18 cellular contexts compared by ENCODE assay signal in the genomic region with DNA sequence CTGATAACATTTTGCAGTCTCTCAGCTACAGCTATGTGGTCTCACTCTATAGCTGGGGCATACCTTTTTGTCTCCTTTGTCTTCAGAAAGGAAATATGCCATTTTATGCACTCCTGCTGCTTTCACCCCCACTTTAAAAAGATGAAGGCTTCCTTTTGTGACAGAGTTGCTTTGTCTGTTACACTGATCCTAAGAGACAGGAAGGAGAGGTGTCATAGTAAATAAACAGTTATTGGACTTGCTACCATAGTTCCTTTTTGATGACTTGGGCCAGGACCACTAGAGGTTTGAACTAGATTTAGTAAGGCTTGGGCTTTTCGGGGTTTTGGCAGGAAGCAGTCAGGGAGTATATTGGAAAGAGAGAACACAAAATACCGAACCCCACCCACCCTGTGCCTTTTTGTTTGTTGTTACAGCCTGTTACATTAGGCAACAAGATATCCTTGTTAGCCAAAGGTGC. TPM values are rescaled to one million over a fixed set of nuclear protein-coding genes. Genes with fewer than 3 reads are reported as not detected.
DNase-seq lines count a peak whose midpoint lies in the region; ATAC-seq lines count a peak whose summit lies in the region.
"Had no signal": no experiment of that assay in that cellular context is flagged by ENCODE, and none has a peak within 500 bp of the region (broad histone marks: within the 10 kb centered on the region; RNA-seq: fewer than 3 reads in every experiment).

No MANE protein-coding gene starts in this region.

- H3K9me2 ChIP-seq in GM23248 (ENCODE audit: insufficient read depth), result no peaks in the 10 kb centered on the region

- H3F3A ChIP-seq in GM23248 (ENCODE audit: insufficient read depth), result peaks cover 20% of the 10 kb centered on the region

- H2AFZ ChIP-seq in GM23248, result peak overlapping the region; percentile 38; the same call in 1 of the 2 replicates

- peaks cover 43% of the 10 kb centered on the region for H3K4me1 Mint-ChIP-seq in activated naive CD8-positive, alpha-beta T cell (ENCODE audit: low read depth)
- H3K4me1 Mint-ChIP-seq in naive thymus-derived CD8-positive, alpha-beta T cell, result peaks cover 22 to 50% (median 48%) of the 10 kb centered on the region in 4 donors

- ATAC-seq in naive thymus-derived CD8-positive, alpha-beta T cell, result no peak
- ATAC-seq in HG02973 (IDR thresholded peaks at IDR 0.05; ENCODE audit: unreplicated experiment), result no peak
- no peak for ATAC-seq in HG03095 (IDR thresholded peaks at IDR 0.05; ENCODE audit: unreplicated experiment)
- ATAC-seq: esophagus mucosa had no signal

- H3K4me3 Mint-ChIP-seq in activated naive CD8-positive, alpha-beta T cell, result peak overlapping the region; percentile 88
- peak overlapping the region; percentile 51 to 95 (median 88) for H3K4me3 Mint-ChIP-seq in naive thymus-derived CD8-positive, alpha-beta T cell

- H4K20me1 ChIP-seq in BLaER1 treated with 17β-estradiol and CSF1 and Interleukin-3, amounts not matched to agents 10 nM and 100 nM, result peaks cover 0 to 28% (median 6%) of the 10 kb centered on the region in 11 experiments; a peak in 11 of 22 replicates
- H4K20me1 ChIP-seq in GM23248 (ENCODE audit: insufficient read depth), result no peaks in the 10 kb centered on the region

- no peaks in the 10 kb centered on the region for H3K36me3 Mint-ChIP-seq in activated naive CD8-positive, alpha-beta T cell
- no peaks in the 10 kb centered on the region for H3K36me3 Mint-ChIP-seq in naive thymus-derived CD8-positive, alpha-beta T cell

- H3K4me3 ChIP-seq in BLaER1 treated with 17β-estradiol and CSF1 and Interleukin-3, amounts not matched to agents 10 nM and 100 nM, result peak overlapping the region in 6 of 10 experiments; percentile 91 to 97 (median 94); a peak in 11 of 20 replicates
- no peak overlapping the region for H3K4me3 ChIP-seq in GM23248
- H3K4me3 ChIP-seq: lung had no signal

- peaks cover 1 to 23% (median 20%) of the 10 kb centered on the region in 11 experiments; a peak in 18 of 22 replicates for H3K36me3 ChIP-seq in BLaER1 treated with 17β-estradiol and CSF1 and Interleukin-3, amounts not matched to agents 10 nM and 100 nM
- no peaks in the 10 kb centered on the region for H3K36me3 ChIP-seq in GM23248 (ENCODE audit: low read depth)
- H3K36me3 ChIP-seq: BE2C had no signal

- H3K27ac ChIP-seq in BLaER1 treated with 17β-estradiol and CSF1 and Interleukin-3, amounts not matched to agents 10 nM and 100 nM, result peak overlapping the region in 9 of 11 experiments; percentile 87 to 100 (median 99); a peak in 19 of 22 replicates
- H3K27ac ChIP-seq in GM23248, result no peak overlapping the region

- peaks cover 28 to 62% (median 57%) of the 10 kb centered on the region in 10 experiments for H3K4me1 ChIP-seq in BLaER1 treated with 17β-estradiol and CSF1 and Interleukin-3, amounts not matched to agents 10 nM and 100 nM
- H3K4me1 ChIP-seq in GM23248 (ENCODE audit: insufficient read depth), result peaks cover 15% of the 10 kb centered on the region

- H3K9ac ChIP-seq in BLaER1 treated with 17β-estradiol and CSF1 and Interleukin-3, amounts not matched to agents 10 nM and 100 nM, result peak overlapping the region in 8 of 11 experiments; percentile 37 to 100 (median 99); a peak in 13 of 22 replicates
- no peak overlapping the region for H3K9ac ChIP-seq in GM23248

- H3K27ac Mint-ChIP-seq in activated naive CD8-positive, alpha-beta T cell, result peak overlapping the region; percentile 89
- peak overlapping the region; percentile 92 to 99 (median 96) for H3K27ac Mint-ChIP-seq in naive thymus-derived CD8-positive, alpha-beta T cell

- POLR2A ChIA-PET in naive thymus-derived CD8-positive, alpha-beta T cell (lab: Charles Lee), result interaction anchor here (1.0 to 4.8 kb wide), 5 partner anchors 10 to 49 kb away, joined by 3 to 40 read pairs (median 7); no protein-coding TSS in a partner anchor

- H3K27me3 Mint-ChIP-seq in activated naive CD8-positive, alpha-beta T cell, result no peaks in the 10 kb centered on the region
- no peaks in the 10 kb centered on the region for H3K27me3 Mint-ChIP-seq in naive thymus-derived CD8-positive, alpha-beta T cell

- in situ Hi-C loops in GM23248 (cut with MboI), result no loop called here

- WGBS in GM23248 (ENCODE audit: low coverage in 1 of 2, low lambda C conversion rate in 2 of 2, missing lambda C conversion rate in 2 of 2), 2 experiments, result 94 to 96% methylated on average over 2 of the region's 2 CpGs

- H3K4me2 ChIP-seq in BLaER1 treated with 17β-estradiol and CSF1 and Interleukin-3, amounts not matched to agents 10 nM and 100 nM, result peak overlapping the region in 10 of 11 experiments; percentile 75 to 94 (median 89); a peak in 19 of 22 replicates
- no peak overlapping the region for H3K4me2 ChIP-seq in GM23248 (ENCODE audit: unreplicated experiment)

- H3K9me3 Mint-ChIP-seq in activated naive CD8-positive, alpha-beta T cell (ENCODE audit: low read depth), result no peaks in the 10 kb centered on the region
- no peaks in the 10 kb centered on the region for H3K9me3 Mint-ChIP-seq in naive thymus-derived CD8-positive, alpha-beta T cell

- H3K27me3 ChIP-seq in BLaER1 treated with 17β-estradiol and CSF1 and Interleukin-3, amounts not matched to agents 10 nM and 100 nM, result no peaks in the 10 kb centered on the region
- no peaks in the 10 kb centered on the region for H3K27me3 ChIP-seq in GM23248 (replicated peaks; ENCODE audit: insufficient read depth)
- H3K27me3 ChIP-seq: BE2C had no signal

- H3K79me2 ChIP-seq in GM23248 (ENCODE audit: insufficient read depth), result peaks cover 28% of the 10 kb centered on the region

- no peaks in the 10 kb centered on the region for H3K9me3 ChIP-seq in BLaER1 treated with 17β-estradiol and CSF1 and Interleukin-3, amounts not matched to agents 10 nM and 100 nM (replicated peaks in 1 of 11)
- H3K9me3 ChIP-seq in GM23248 (ENCODE audit: low read depth), result no peaks in the 10 kb centered on the region
- H3K9me3 ChIP-seq: BE2C had no signal

- DNase-seq in GM23248, result no peak
- DNase-seq in naive thymus-derived CD8-positive, alpha-beta T cell, result peak in 3 of 10 donors; percentile 29 to 56 (median 53)
- no peak for DNase-seq in NCI-H510A (lab: John Stamatoyannopoulos, UW)
- no peak for DNase-seq in EL
- DNase-seq: activated gamma-delta T cell treated with Interleukin-2 at 50 U/mL for 16 hours; BE2C; cerebellar nuclear complex; hypothalamus; Karpas-422; NCI-H187; SIG-M5; stimulated activated CD4-positive, alpha-beta T cell treated with anti-CD3 and anti-CD28 coated beads, Interleukin-2, amount 100 ng/mL, for 48 hours had no signal

RNA-seq across cellular contexts. Expression of a gene that starts 1.8 kb away (rescaled TPM):
- total RNA-seq in GM23248 (2014; rRNA removed; shearing (Covaris generic)), result 326 and 344 TPM in 2 replicates
- polyA plus RNA-seq in GM23248 (2016; fragmentation: Nextera tagmentation; extraction: Ambion mirVana), result 267 and 273 TPM in 2 replicates
- total RNA-seq in naive thymus-derived CD8-positive, alpha-beta T cell, result 10 to 100 TPM; 80.9 to 81.7 TPM
- 100 to 1,000 TPM; 100 to 156 (median 117) TPM for polyA plus RNA-seq in naive thymus-derived CD8-positive, alpha-beta T cell

RNA-seq across cellular contexts. Expression of a gene that starts 54.8 kb away (rescaled TPM):
- total RNA-seq in GM23248 (2014; rRNA removed; shearing (Covaris generic)), result not detected in 2 replicates
- 0.14 and 0.18 TPM in 2 replicates for polyA plus RNA-seq in GM23248 (2016; fragmentation: Nextera tagmentation; extraction: Ambion mirVana)
- under 1 TPM; 0.57 to 0.69 TPM for total RNA-seq in naive thymus-derived CD8-positive, alpha-beta T cell
- polyA plus RNA-seq in naive thymus-derived CD8-positive, alpha-beta T cell, result under 1 TPM; 0.16 to 0.28 (median 0.22) TPM
